15 cellular contexts compared by ENCODE assay signal in the genomic region with DNA sequence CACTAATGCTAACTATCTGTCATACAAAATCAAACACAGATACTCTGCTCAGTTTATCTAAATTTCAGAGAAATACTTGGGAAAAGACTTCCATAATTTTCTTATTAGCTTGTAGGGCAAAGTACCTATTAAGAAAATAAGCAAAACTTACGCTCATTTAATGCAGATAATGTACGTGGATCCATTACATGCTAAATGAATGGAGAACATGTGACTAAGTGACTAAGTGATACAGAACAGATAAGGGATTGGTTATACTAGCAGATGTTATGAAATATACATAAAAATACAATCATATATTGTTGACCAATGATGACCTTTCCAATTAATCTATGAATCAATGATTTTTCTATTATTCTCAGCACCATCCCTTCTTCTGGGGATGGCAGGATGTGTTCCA. TPM values are rescaled to one million over a fixed set of nuclear protein-coding genes. Genes with fewer than 3 reads are reported as not detected.
DNase-seq lines count a peak whose midpoint lies in the region; ATAC-seq and TF ChIP-seq lines count a peak whose summit lies in the region.
"Had no signal": no experiment of that assay in that cellular context is flagged by ENCODE, and none has a peak within 500 bp of the region (broad histone marks: within the 10 kb centered on the region; RNA-seq: fewer than 3 reads in every experiment).

No MANE protein-coding gene starts in this region.

- no peak overlapping the region for H3K4me3 Mint-ChIP-seq in Calu3 (ENCODE audit: low read depth, unreplicated experiment)
- H3K4me3 Mint-ChIP-seq: CD4-positive, alpha-beta memory T cell had no signal

- H3K4me1 Mint-ChIP-seq in Calu3 (ENCODE audit: low read depth, unreplicated experiment) = peaks cover 49% of the 10 kb centered on the region
- H3K4me1 Mint-ChIP-seq: CD4-positive, alpha-beta memory T cell had no signal

- H3K4me3 ChIP-seq in RWPE2 (ENCODE audit: severe bottlenecking) = no peak overlapping the region
- H3K4me3 ChIP-seq: HAP-1 had no signal

- CTCF ChIA-PET in Calu3 (lab: Charles Lee) = no interaction called here

- no peaks in the 10 kb centered on the region for H3K9me3 Mint-ChIP-seq in Calu3 (ENCODE audit: low read depth, unreplicated experiment)
- H3K9me3 Mint-ChIP-seq: CD4-positive, alpha-beta memory T cell had no signal

- TF ChIP-seq CTCF in Calu3 (IDR thresholded peaks at IDR 0.05; ENCODE audit: unreplicated experiment) (no peak), RWPE2 (IDR thresholded peaks at IDR 0.05; ENCODE audit: poor library complexity, severe bottlenecking) (no peak)

- no peak for ATAC-seq in RWPE2 (ENCODE audit: low read depth)

- peaks cover 13% of the 10 kb centered on the region for H3K4me1 ChIP-seq in RWPE2 (ENCODE audit: insufficient read depth, poor library complexity, severe bottlenecking)
- H3K4me1 ChIP-seq: HAP-1 had no signal

- no TSS peak for BruUV-seq in Calu3 (replicated peaks; lab: Mats Ljungman, UMichigan)

- intact Hi-C loops in Calu3 (cut with micrococcal nuclease; ENCODE audit: unreplicated experiment) = loop anchor here (5.0 kb wide), 3 partner anchors 142 to 282 kb away; no protein-coding TSS in a partner anchor

- H3K27ac ChIP-seq in RWPE2 (ENCODE audit: poor library complexity, severe bottlenecking) = peak overlapping the region; percentile 57
- peak overlapping the region; percentile 76 for H3K27ac ChIP-seq in epithelial cell of prostate

- H3K9me3 ChIP-seq in RWPE2 (ENCODE audit: severe bottlenecking) = no peaks in the 10 kb centered on the region
- H3K9me3 ChIP-seq: HAP-1 had no signal

- H3K27ac Mint-ChIP-seq in Calu3 (ENCODE audit: unreplicated experiment) = peak overlapping the region; percentile 87
- H3K27ac Mint-ChIP-seq: CD4-positive, alpha-beta memory T cell had no signal

- H3K36me3 Mint-ChIP-seq in Calu3 (ENCODE audit: insufficient read depth, unreplicated experiment) = peaks cover 95% of the 10 kb centered on the region
- H3K36me3 Mint-ChIP-seq: CD4-positive, alpha-beta memory T cell had no signal

- H3K27me3 ChIP-seq in RWPE2 (ENCODE audit: insufficient read depth, poor library complexity, severe bottlenecking) = no peaks in the 10 kb centered on the region

- no peaks in the 10 kb centered on the region for H3K27me3 Mint-ChIP-seq in Calu3 (ENCODE audit: unreplicated experiment)

- H3K36me3 ChIP-seq in RWPE2 (ENCODE audit: low read depth) = peaks cover 34% of the 10 kb centered on the region
- H3K36me3 ChIP-seq: HAP-1 had no signal

- DNase-seq in Calu3 = no peak
- no peak for DNase-seq in RWPE2 (ENCODE audit: low spot score)
- DNase-seq in epithelial cell of prostate (ENCODE audit: low read depth, low spot score) = no peak
- no peak for DNase-seq in RPMI8226
- no peak for DNase-seq in NCI-H69 (lab: John Stamatoyannopoulos, UW)
- DNase-seq in NCI-H2227 (lab: John Stamatoyannopoulos, UW; ENCODE audit: unreplicated experiment) = no peak
- DNase-seq: 8988T; C1 segment of cervical spinal cord; CD4-positive, alpha-beta memory T cell; COR-L47; DMS153; DND-41; GOT3 had no signal

RNA-seq across cellular contexts. Expression of gene EREG, which starts 25.7 kb away (rescaled TPM):
- 413 and 422 TPM in 2 replicates for total RNA-seq in Calu3 (2022)
- total RNA-seq: CD4-positive, alpha-beta memory T cell had no signal

RNA-seq across cellular contexts. Expression of gene AREG, which starts 54.3 kb away (rescaled TPM):
- 230 and 281 TPM in 2 replicates for total RNA-seq in Calu3 (2022)
- total RNA-seq: A673 had no signal
